Comparison of ENCODE assay signal across 1 cellular context in genomic region chr16:19143241-19143640, GRCh38.
TF ChIP-seq lines count a peak whose summit lies in the region.

No MANE protein-coding gene starts in this region.

TF ChIP-seq in HepG2, 621 proteins besides CTCF, POLR2A, EP300 and RAD21:
- no peak for TF ChIP-seq LCORL (IDR thresholded peaks at IDR 0.05)
- TF ChIP-seq LCORL (CRISPR knock-in tag; IDR thresholded peaks at IDR 0.05) = no peak
- no peak for TF ChIP-seq MLXIP (CRISPR knock-in tag; IDR thresholded peaks at IDR 0.05; ENCODE audit: borderline replicate concordance)
- no peak for TF ChIP-seq ZNF274 (CRISPR knock-in tag; IDR thresholded peaks at IDR 0.05)
- TF ChIP-seq EZH2 (conservative IDR thresholded peaks at IDR 0.05; ENCODE audit: low read depth, low read length) = 0 out of 2 replicates have a peak, but pooled peaks have one; percentile 3
